Comparison of ENCODE assay signal across 15 cellular contexts in genomic region chr16:57745768-57746167, GRCh38. TPM values are rescaled to one million over a fixed set of nuclear protein-coding genes. Genes with fewer than 3 reads are reported as not detected.
DNase-seq lines count a peak whose midpoint lies in the region; ATAC-seq lines count a peak whose summit lies in the region.
"Had no signal": no experiment of that assay in that cellular context is flagged by ENCODE, and none has a peak within 500 bp of the region (broad histone marks: within the 10 kb centered on the region; RNA-seq: fewer than 3 reads in every experiment).

No MANE protein-coding gene starts in this region.

- H3K23ac ChIP-seq in mesendoderm (ENCODE audit: low read length): no peak overlapping the region

- no peak overlapping the region for H4K5ac ChIP-seq in mesendoderm (ENCODE audit: low read length)

- peak; percentile 61 for DNase-seq in NCI-H2171 treated with DMSO at 0.1 percent for 48 hours (lab: John Stamatoyannopoulos, UW)
- no peak for DNase-seq in NCI-H2171 (lab: John Stamatoyannopoulos, UW)
- DNase-seq in NCI-H524 (lab: John Stamatoyannopoulos, UW): peak; percentile 52 to 76
- DNase-seq in effector memory CD8-positive, alpha-beta T cell: no peak
- DNase-seq in mesendoderm: no peak
- DNase-seq in DMS79 (lab: John Stamatoyannopoulos, UW): no peak
- DNase-seq: Caco-2; CD8-positive, alpha-beta memory T cell; GOT3; H9; IMR-90 had no signal

- no peaks in the 10 kb centered on the region for H3K4me1 ChIP-seq in mesendoderm (ENCODE audit: control insufficient read depth, low read depth, low read length)

- H3K4ac ChIP-seq in mesendoderm (ENCODE audit: low read depth, low read length): no peak overlapping the region

- H3K4me3 ChIP-seq in mesendoderm (ENCODE audit: low read length): no peak overlapping the region
- H3K4me3 ChIP-seq: GM12878 had no signal

- H3K79me2 ChIP-seq in mesendoderm (ENCODE audit: control insufficient read depth, insufficient read depth, low read length): no peaks in the 10 kb centered on the region

- H2AK5ac ChIP-seq in mesendoderm (ENCODE audit: low read length): no peak overlapping the region

- H3K4me3 Mint-ChIP-seq in effector memory CD8-positive, alpha-beta T cell: no peak overlapping the region
- H3K4me3 Mint-ChIP-seq: CD8-positive, alpha-beta memory T cell; H9 had no signal

- no peak overlapping the region for H3K27ac ChIP-seq in mesendoderm (ENCODE audit: low read depth, low read length)
- H3K27ac ChIP-seq: 22Rv1 had no signal

- H2BK120ac ChIP-seq in mesendoderm (ENCODE audit: low read depth, low read length): no peak overlapping the region

- no peak overlapping the region for H3K9ac ChIP-seq in mesendoderm (ENCODE audit: low read length)

- peaks cover 3 to 7% of the 10 kb centered on the region in 2 donors for H3K4me1 Mint-ChIP-seq in effector memory CD8-positive, alpha-beta T cell (ENCODE audit: low read depth in 2 of 2)
- H3K4me1 Mint-ChIP-seq: H9 had no signal

- no peaks in the 10 kb centered on the region for H3K27me3 Mint-ChIP-seq in effector memory CD8-positive, alpha-beta T cell
- H3K27me3 Mint-ChIP-seq: CD8-positive, alpha-beta memory T cell had no signal

- no peaks in the 10 kb centered on the region for H3K79me1 ChIP-seq in mesendoderm (ENCODE audit: low read length)

- no peak overlapping the region for H3K4me2 ChIP-seq in mesendoderm (ENCODE audit: low read length)

- no peaks in the 10 kb centered on the region for H3K36me3 ChIP-seq in mesendoderm (ENCODE audit: control insufficient read depth, insufficient read depth, low read length)

- no peaks in the 10 kb centered on the region for H3K9me3 Mint-ChIP-seq in effector memory CD8-positive, alpha-beta T cell
- H3K9me3 Mint-ChIP-seq: CD8-positive, alpha-beta memory T cell; H9 had no signal

- H2BK15ac ChIP-seq in mesendoderm (replicated peaks; ENCODE audit: low read depth): no peak overlapping the region

- H3K27me3 ChIP-seq in mesendoderm (ENCODE audit: insufficient read depth, low read length, poor library complexity): no peaks in the 10 kb centered on the region

- peaks cover 14% of the 10 kb centered on the region for H3K36me3 Mint-ChIP-seq in effector memory CD8-positive, alpha-beta T cell (ENCODE audit: insufficient read depth)

- H3K18ac ChIP-seq in mesendoderm (ENCODE audit: low read length): no peak overlapping the region

- H3K27ac Mint-ChIP-seq in effector memory CD8-positive, alpha-beta T cell: peak overlapping the region; percentile 9 to 17
- H3K27ac Mint-ChIP-seq: H9 had no signal

- H4K8ac ChIP-seq in mesendoderm (ENCODE audit: low read depth, low read length): no peak overlapping the region

- H3K56ac ChIP-seq in mesendoderm (ENCODE audit: low read length): no peak overlapping the region

- no CpG with 5 or more reads among the region's 3 CpGs for WGBS in mesendoderm (ENCODE audit: extremely low coverage, insufficient coverage, low lambda C conversion rate)

- no peak overlapping the region for H2BK5ac ChIP-seq in mesendoderm (ENCODE audit: low read length)

- ATAC-seq in effector memory CD8-positive, alpha-beta T cell (replicated peaks): no peak
- no peak for ATAC-seq in HG03354 (IDR thresholded peaks at IDR 0.05; ENCODE audit: poor library complexity, severe bottlenecking, unreplicated experiment)
- ATAC-seq: GM12878 had no signal

RNA-seq across cellular contexts. Expression of gene KATNB1, which starts 10.2 kb away (rescaled TPM):
- polyA plus RNA-seq in mesendoderm (2013, experiment 1 of 2): 30.2 TPM
- polyA plus RNA-seq in mesendoderm (2013, experiment 2 of 2): 30.1 TPM

RNA-seq across cellular contexts. Expression of gene DRC7, which starts 51.2 kb away (rescaled TPM):
- 0.06 TPM for polyA plus RNA-seq in mesendoderm (2013, experiment 1 of 2)
- not detected for polyA plus RNA-seq in mesendoderm (2013, experiment 2 of 2)
- polyA plus RNA-seq: BJ; CD8-positive, alpha-beta memory T cell; IMR-90 had no signal

RNA-seq across cellular contexts. Expression of gene KIFC3, which starts 56.5 kb away (rescaled TPM):
- polyA plus RNA-seq in mesendoderm (2013, experiment 1 of 2): 13.8 TPM
- polyA plus RNA-seq in mesendoderm (2013, experiment 2 of 2): 14.1 TPM

Comparison
In these comparisons a context has a peak if more than half of its experiments do, and no peak if none do; other contexts are left out.
1. DNase-seq: peak in NCI-H2171 treated with DMSO at 0.1 percent for 48 hours (single experiment) and NCI-H524 (2 of 2); none in NCI-H2171 (single experiment), effector memory CD8-positive, alpha-beta T cell (0 of 3), mesendoderm (single experiment) and DMS79 (single experiment).